Comparison of ENCODE assay signal across 8 cellular contexts in genomic region chr1:118987431-118988185, GRCh38. TPM values are rescaled to one million over a fixed set of nuclear protein-coding genes. Genes with fewer than 3 reads are reported as not detected.
A peak's percentile ranks its signal among the peaks of the same experiment; 100 is the strongest.
DNase-seq lines count a peak whose midpoint lies in the region; ATAC-seq, FAIRE-seq and TF ChIP-seq lines count a peak whose summit lies in the region.

No MANE protein-coding gene starts in this region.

- TF ChIP-seq POLR2A in HepG2 (IDR thresholded peaks at IDR 0.05; ENCODE audit: insufficient read depth in 1 of 2, low read depth in 2 of 2, low read length in 2 of 2) (no peak), uterus (IDR thresholded peaks at IDR 0.05) (no peak)

- no peak for TF ChIP-seq RAD21 in liver (IDR thresholded peaks at IDR 0.05)
- no peak for TF ChIP-seq RAD21 in HepG2 (CRISPR knock-in tag; IDR thresholded peaks at IDR 0.05)

- ATAC-seq in HepG2 (no peak), left lung (peak; percentile 17), GM21619 (IDR thresholded peaks at IDR 0.05; ENCODE audit: unreplicated experiment) (no peak), HG03469 (IDR thresholded peaks at IDR 0.05; ENCODE audit: unreplicated experiment) (no peak), T-helper 17 cell (no peak)

- peaks cover 2% of the 10 kb centered on the region for H3K4me1 Mint-ChIP-seq in T-helper 17 cell

- POLR2A ChIA-PET in HepG2 (lab: Yijun Ruan, JAX) = no interaction called here

- no peak overlapping the region for H3K4me3 Mint-ChIP-seq in T-helper 17 cell

- no peak overlapping the region for H3K27ac Mint-ChIP-seq in T-helper 17 cell

- peaks cover 6% of the 10 kb centered on the region for H3K36me3 Mint-ChIP-seq in T-helper 17 cell (ENCODE audit: low read depth)

- CTCF ChIA-PET in HepG2 (lab: Yijun Ruan, JAX; ENCODE audit: low intra/inter-chr PET ratio, low total read pairs) = no interaction called here

- H3K36me3 ChIP-seq in liver (ENCODE audit: control insufficient read depth in 4 of 4, insufficient read depth in 3 of 4, low read depth in 1 of 4, low read length in 3 of 4) (peaks cover 0 to 2% (median 0%) of the 10 kb centered on the region in 4 donors), HepG2 (replicated peaks in 1 of 2; ENCODE audit: control insufficient read depth in 1 of 2, insufficient read depth in 2 of 2, low read length in 2 of 2) (no peaks in the 10 kb centered on the region), left lung (no peaks in the 10 kb centered on the region), uterus (no peaks in the 10 kb centered on the region)

- WGBS in liver = 7% methylated on average over 67 of the region's 67 CpGs
- WGBS in HepG2 (ENCODE audit: low lambda C conversion rate) = 95% methylated on average over 53 of the region's 67 CpGs

- TF ChIP-seq EP300 in HepG2 (IDR thresholded peaks at IDR 0.05; ENCODE audit: low read depth in 2 of 2, low read length in 2 of 2) (no peak), HepG2 (CRISPR knock-in tag; IDR thresholded peaks at IDR 0.05; ENCODE audit: borderline replicate concordance) (no peak)

- H3K4me1 ChIP-seq in liver (ENCODE audit: control insufficient read depth in 4 of 4, insufficient read depth in 4 of 4, low read length in 3 of 4) (peaks cover 3 to 27% (median 14%) of the 10 kb centered on the region in 4 donors), HepG2 (ENCODE audit: insufficient read depth, low read length) (no peaks in the 10 kb centered on the region), left lung (peaks cover 0 to 40% of the 10 kb centered on the region in 2 donors), uterus (peaks cover 0 to 8% of the 10 kb centered on the region in 2 donors)

- H3K27ac ChIP-seq in liver (ENCODE audit: low read depth in 1 of 2, low read length in 2 of 2) (no peak overlapping the region), HepG2 (ENCODE audit: extremely low read length, insufficient read depth, low read length) (no peak overlapping the region), left lung (no peak overlapping the region), uterus (no peak overlapping the region)

- peaks cover 96% of the 10 kb centered on the region for H3K27me3 Mint-ChIP-seq in T-helper 17 cell

- no peak for DNase-seq in HepG2 (ENCODE audit: low spot score)
- DNase-seq in astrocyte of the spinal cord (ENCODE audit: low read depth, low spot score) = peak; percentile 35
- no peak for DNase-seq in left lung
- no peak for DNase-seq in uterus
- DNase-seq in T-helper 17 cell = no peak

- no peak for FAIRE-seq in HepG2 (lab: Jason Lieb, UNC)

- peaks cover 0 to 53% (median 27%) of the 10 kb centered on the region in 4 donors for H3K27me3 ChIP-seq in liver (ENCODE audit: control insufficient read depth in 4 of 4, insufficient read depth in 4 of 4, low read length in 3 of 4)
- no peaks in the 10 kb centered on the region for H3K27me3 ChIP-seq in HepG2 (ENCODE audit: control insufficient read depth in 1 of 2, insufficient read depth in 2 of 2, low read length in 2 of 2)
- H3K27me3 ChIP-seq in left lung = peaks cover 100% of the 10 kb centered on the region in 2 donors
- H3K27me3 ChIP-seq in uterus = peaks cover 24 to 95% of the 10 kb centered on the region in 2 donors

- TF ChIP-seq CTCF in liver (IDR thresholded peaks at IDR 0.05; ENCODE audit: low read depth, low read length, missing input control) (no peak), HepG2 (CRISPR knock-in tag; IDR thresholded peaks at IDR 0.05) (no peak), astrocyte of the spinal cord (IDR thresholded peaks at IDR 0.05; ENCODE audit: low read depth, low read length) (no peak), left lung (IDR thresholded peaks at IDR 0.05) (no peak), uterus (IDR thresholded peaks at IDR 0.05) (no peak)

- H3K4me2 ChIP-seq in HepG2 (ENCODE audit: low read depth, low read length) = no peak overlapping the region

- H3K4me3 ChIP-seq in liver (ENCODE audit: low read depth in 1 of 3, low read length in 3 of 3) (peak overlapping the region in 2 of 3 donors; percentile 27 to 32), HepG2 (replicated peaks in 1 of 3; ENCODE audit: insufficient read depth in 1 of 3, low read depth in 2 of 3, low read length in 3 of 3) (no peak overlapping the region), astrocyte of the spinal cord (ENCODE audit: low read depth, low read length) (peak overlapping the region; percentile 62), left lung (peak overlapping the region in 1 of 2 donors; percentile 23), uterus (peak overlapping the region; percentile 6 to 28)

- H3K79me2 ChIP-seq in HepG2 (ENCODE audit: insufficient read depth, low read length) = no peaks in the 10 kb centered on the region

- H3K9me3 ChIP-seq in liver (ENCODE audit: control insufficient read depth in 4 of 4, low read length in 3 of 4) (peaks cover 6 to 49% (median 17%) of the 10 kb centered on the region in 4 donors), HepG2 (ENCODE audit: low read length) (no peaks in the 10 kb centered on the region), left lung (no peaks in the 10 kb centered on the region), uterus (no peaks in the 10 kb centered on the region), T-helper 17 cell (ENCODE audit: control insufficient read depth, low read length, poor library complexity, severe bottlenecking) (no peaks in the 10 kb centered on the region)

- H4K20me1 ChIP-seq in HepG2 (ENCODE audit: insufficient read depth, low read length) = no peaks in the 10 kb centered on the region

- in situ Hi-C loops in HepG2 (cut with HindIII; ENCODE audit: extremely low pct_ligation_motif_present, low pct_unique_long_range_greater_than_20kb) (no loop called here), astrocyte of the spinal cord (cut with HindIII; ENCODE audit: low sequenced_read_pairs) (no loop called here)

- intact Hi-C loops in HepG2 (cut with micrococcal nuclease; ENCODE audit: unreplicated experiment) (no loop called here), left lung (cut with DNase I) (no loop called here), uterus (cut with DNase I; ENCODE audit: low total_unique reads) (no loop called here)

- no TSS peak for BruUV-seq in HepG2 (replicated peaks; lab: Mats Ljungman, UMichigan)

- H3K9ac ChIP-seq in liver (ENCODE audit: low read depth in 1 of 2, low read length in 2 of 2) = no peak overlapping the region
- H3K9ac ChIP-seq in HepG2 (ENCODE audit: insufficient read depth, low read depth, low read length) = no peak overlapping the region

- no peak overlapping the region for H2AFZ ChIP-seq in HepG2 (ENCODE audit: low read length)

TF ChIP-seq in HepG2, 621 proteins besides CTCF, POLR2A, EP300 and RAD21 (continues in another document):
- TF ChIP-seq PATZ1 (CRISPR knock-in tag; IDR thresholded peaks at IDR 0.05) = no peak
- TF ChIP-seq PBX3 (CRISPR knock-in tag; IDR thresholded peaks at IDR 0.05; ENCODE audit: borderline replicate concordance) = no peak
- no peak for TF ChIP-seq TOPORS (CRISPR knock-in tag; IDR thresholded peaks at IDR 0.05)

RNA-seq across cellular contexts. Expression of gene TBX15, which starts 0.5 kb away (rescaled TPM):
- total RNA-seq in liver (1 to 10 TPM in 1 of 2 donors, under 1 TPM in 1; 0.09 to 1.9 TPM), HepG2 (2016; rRNA removed; fragmentation: Illumina TruSeq; extraction: Trizol) (0.42 and 0.49 TPM in 2 replicates), left lung (1 to 10 TPM in 1 of 2 donors, under 1 TPM in 1; 0.50 to 1.0 TPM), uterus (under 1 TPM in 2 of 4 donors, not detected in 2; 0.21 to 0.62 TPM), T-helper 17 cell (not detected)
- polyA plus RNA-seq in liver (10 to 100 TPM in 1 of 2 donors, 1 to 10 TPM in 1; 5.0 to 15.5 TPM), HepG2 (2011; rRNA removed) (1.9 and 3.5 TPM in 2 replicates)
- total RNA-seq in HepG2 (2016; cell fraction: cytosol; rRNA removed; fragmentation: Illumina TruSeq; extraction: Trizol; ENCODE audit: low read depth) = not detected in 2 replicates
- total RNA-seq in HepG2 (2016; cell fraction: insoluble cytoplasmic fraction; rRNA removed; fragmentation: Illumina TruSeq; extraction: Trizol) = 0.28 and 0.51 TPM in 2 replicates
- 0.14 and 0.28 TPM in 2 replicates for total RNA-seq in HepG2 (2016; cell fraction: membrane; rRNA removed; fragmentation: Illumina TruSeq; extraction: Trizol)
- 0.22 and 0.37 TPM in 2 replicates for total RNA-seq in HepG2 (2016; cell fraction: nucleus; rRNA removed; fragmentation: Illumina TruSeq; extraction: Trizol)
- 1.4 and 3.5 TPM in 2 replicates for polyA plus RNA-seq in HepG2 (2011; cell fraction: cytosol; rRNA removed)
- polyA plus RNA-seq in HepG2 (2011; cell fraction: nucleus; rRNA removed) = 1.2 and 1.9 TPM in 2 replicates
- 5.0 and 5.5 TPM in 2 replicates for polyA plus RNA-seq in HepG2 (2012)
- 0.06 TPM in 2 replicates for polyA plus RNA-seq in HepG2 (2016; cell fraction: cytosol; fragmentation: Illumina TruSeq; extraction: Trizol; ENCODE audit: low read depth)
- polyA plus RNA-seq in HepG2 (2016; cell fraction: insoluble cytoplasmic fraction; fragmentation: Illumina TruSeq; extraction: Trizol; ENCODE audit: low read depth) = 0.42 and 0.59 TPM in 2 replicates
- 0.08 and 0.22 TPM in 2 replicates for polyA plus RNA-seq in HepG2 (2016; cell fraction: membrane; fragmentation: Illumina TruSeq; extraction: Trizol; ENCODE audit: low read depth)
- polyA plus RNA-seq in HepG2 (2016; cell fraction: nucleus; fragmentation: Illumina TruSeq; extraction: Trizol; ENCODE audit: insufficient read depth, low read depth) = 0.28 and 0.34 TPM in 2 replicates
- 0.58 and 4.3 TPM in 2 replicates for polyA minus RNA-seq in HepG2 (2011; rRNA and poly(A)+ RNA removed; ENCODE audit: low replicate concordance)
- 1.5 and 2.6 TPM in 2 replicates for polyA minus RNA-seq in HepG2 (2011; cell fraction: cytosol; rRNA and poly(A)+ RNA removed)
- polyA minus RNA-seq in HepG2 (2011; cell fraction: nucleus; rRNA and poly(A)+ RNA removed) = 3.3 and 6.3 TPM in 2 replicates

Comparison
In these comparisons a context has a peak if more than half of its experiments do, and no peak if none do; other contexts are left out.
1. H3K4me3 ChIP-seq: peak in liver (2 of 3), astrocyte of the spinal cord (single experiment) and uterus (2 of 2); none in HepG2 (0 of 3).